ENCODE assay signal across 8 cellular contexts in the genomic region with DNA sequence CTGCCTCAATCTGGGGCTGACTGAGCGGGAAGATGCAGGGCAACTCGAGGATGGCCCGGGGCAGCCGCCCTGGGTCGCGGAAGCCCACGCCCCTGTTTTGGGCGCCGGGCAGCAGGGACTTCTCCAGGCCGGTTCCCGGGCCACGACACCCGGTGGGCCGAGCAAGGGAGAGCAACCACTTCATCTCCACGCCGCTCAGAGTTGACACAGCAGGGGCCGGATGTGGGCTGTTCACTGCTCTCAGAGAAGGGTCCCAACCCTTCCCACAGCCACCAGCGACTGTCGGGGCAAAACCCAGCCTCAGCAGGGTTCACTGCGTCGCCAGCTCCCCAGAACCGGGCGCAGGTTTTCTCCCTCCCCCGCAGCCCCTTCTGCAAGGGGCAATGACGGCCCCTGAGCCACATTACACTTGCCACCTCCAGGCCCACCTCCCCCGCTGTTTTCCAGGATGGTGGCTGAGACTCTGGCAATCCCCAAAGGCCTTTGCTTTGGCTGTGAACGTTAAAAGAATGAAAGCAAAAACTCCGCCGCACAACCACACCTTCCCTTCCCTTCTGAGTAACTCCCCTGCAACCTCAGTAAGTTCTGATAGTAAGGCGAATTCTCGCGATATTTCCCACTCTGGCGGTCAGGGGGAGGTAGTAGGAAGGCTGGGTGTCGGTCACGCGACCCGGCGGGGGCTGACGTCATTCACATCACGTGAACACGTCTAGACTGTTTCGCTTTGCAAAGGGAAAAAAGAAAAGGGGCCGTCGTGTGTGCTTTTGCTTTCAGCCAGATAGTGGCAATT. TPM values are rescaled to one million over a fixed set of nuclear protein-coding genes. Genes with fewer than 3 reads are reported as not detected.
DNase-seq lines count a peak whose midpoint lies in the region; ATAC-seq and TF ChIP-seq lines count a peak whose summit lies in the region.

No MANE protein-coding gene starts in this region.

- H3K36me3 Mint-ChIP-seq in activated CD8-positive, alpha-beta memory T cell treated with anti-CD3 and anti-CD28 coated beads, Interleukin-2, amount 10 ng/mL, durations not matched to agents 7 days and 5 days = peaks cover 18% of the 10 kb centered on the region
- H3K36me3 Mint-ChIP-seq in effector memory CD8-positive, alpha-beta T cell (ENCODE audit: insufficient read depth) = peaks cover 35% of the 10 kb centered on the region

- ATAC-seq in activated CD8-positive, alpha-beta memory T cell treated with anti-CD3 and anti-CD28 coated beads, Interleukin-2, amount 10 ng/mL, durations not matched to agents 7 days and 5 days = peak; percentile 69
- peak; percentile 71 for ATAC-seq in effector memory CD8-positive, alpha-beta T cell (replicated peaks)

- no peak for TF ChIP-seq CTCF in GM20000 (IDR thresholded peaks at IDR 0.05; ENCODE audit: extremely low read depth, missing control alignments)

- peak overlapping the region; percentile 89 for H3K4me3 Mint-ChIP-seq in activated CD8-positive, alpha-beta memory T cell treated with anti-CD3 and anti-CD28 coated beads, Interleukin-2, amount 10 ng/mL, durations not matched to agents 7 days and 5 days
- H3K4me3 Mint-ChIP-seq in effector memory CD8-positive, alpha-beta T cell = peak overlapping the region; percentile 86 to 90

- peak; percentile 98 for DNase-seq in COLO829 (ENCODE audit: low spot score)
- peak; percentile 95 for DNase-seq in GM20000 (ENCODE audit: low spot score)
- peak; percentile 95 for DNase-seq in HS-5 (ENCODE audit: low read depth)
- peak; percentile 95 to 97 for DNase-seq in NOMO-1 (lab: John Stamatoyannopoulos, UW; ENCODE audit: unreplicated experiment in 2 of 2)
- peak; percentile 100 for DNase-seq in activated CD8-positive, alpha-beta memory T cell treated with anti-CD3 and anti-CD28 coated beads, Interleukin-2, amount 10 ng/mL, durations not matched to agents 7 days and 5 days
- DNase-seq in effector memory CD8-positive, alpha-beta T cell = peak; percentile 97 to 99 (median 98)
- peak; percentile 99 for DNase-seq in medulla oblongata (ENCODE audit: extremely low spot score)
- DNase-seq in stimulated activated CD4-positive, alpha-beta T cell treated with anti-CD3 and anti-CD28 coated beads, TNF-alpha, amount 100 ng/mL, for 48 hours (ENCODE audit: low read depth in 3 of 3) = peak; percentile 97 to 99 (median 99)

- CTCF ChIA-PET in activated CD8-positive, alpha-beta memory T cell treated with anti-CD3 and anti-CD28 coated beads, Interleukin-2, amount 10 ng/mL, durations not matched to agents 7 days and 5 days (lab: Charles Lee) = interaction anchor here (1.3 kb wide), 1 partner anchor 215 kb away, joined by 4 read pairs; no protein-coding TSS in a partner anchor

- peaks cover 3% of the 10 kb centered on the region for H3K27me3 Mint-ChIP-seq in activated CD8-positive, alpha-beta memory T cell treated with anti-CD3 and anti-CD28 coated beads, Interleukin-2, amount 10 ng/mL, durations not matched to agents 7 days and 5 days
- no peaks in the 10 kb centered on the region for H3K27me3 Mint-ChIP-seq in effector memory CD8-positive, alpha-beta T cell

- peak overlapping the region; percentile 100 for H3K27ac Mint-ChIP-seq in activated CD8-positive, alpha-beta memory T cell treated with anti-CD3 and anti-CD28 coated beads, Interleukin-2, amount 10 ng/mL, durations not matched to agents 7 days and 5 days
- peak overlapping the region; percentile 96 to 99 for H3K27ac Mint-ChIP-seq in effector memory CD8-positive, alpha-beta T cell

- H3K4me1 Mint-ChIP-seq in activated CD8-positive, alpha-beta memory T cell treated with anti-CD3 and anti-CD28 coated beads, Interleukin-2, amount 10 ng/mL, durations not matched to agents 7 days and 5 days = peaks cover 34% of the 10 kb centered on the region
- H3K4me1 Mint-ChIP-seq in effector memory CD8-positive, alpha-beta T cell (ENCODE audit: low read depth in 2 of 2) = peaks cover 24 to 28% of the 10 kb centered on the region in 2 donors

- no peaks in the 10 kb centered on the region for H3K9me3 Mint-ChIP-seq in activated CD8-positive, alpha-beta memory T cell treated with anti-CD3 and anti-CD28 coated beads, Interleukin-2, amount 10 ng/mL, durations not matched to agents 7 days and 5 days (ENCODE audit: low read depth)
- no peaks in the 10 kb centered on the region for H3K9me3 Mint-ChIP-seq in effector memory CD8-positive, alpha-beta T cell

RNA-seq across cellular contexts. Expression of a gene that starts 0.7 kb away (rescaled TPM):
- total RNA-seq in activated CD8-positive, alpha-beta memory T cell treated with anti-CD3 and anti-CD28 coated beads, Interleukin-2, amount 10 ng/mL, durations not matched to agents 7 days and 5 days = 10 to 100 TPM; 33.6 to 43.1 TPM

Comparison
In these comparisons a context has a peak if more than half of its experiments do, and no peak if none do; other contexts are left out.
1. Peak in every context shown above with its lines: DNase-seq and ATAC-seq.